1 cellular context compared by ENCODE assay signal in the genomic region with DNA sequence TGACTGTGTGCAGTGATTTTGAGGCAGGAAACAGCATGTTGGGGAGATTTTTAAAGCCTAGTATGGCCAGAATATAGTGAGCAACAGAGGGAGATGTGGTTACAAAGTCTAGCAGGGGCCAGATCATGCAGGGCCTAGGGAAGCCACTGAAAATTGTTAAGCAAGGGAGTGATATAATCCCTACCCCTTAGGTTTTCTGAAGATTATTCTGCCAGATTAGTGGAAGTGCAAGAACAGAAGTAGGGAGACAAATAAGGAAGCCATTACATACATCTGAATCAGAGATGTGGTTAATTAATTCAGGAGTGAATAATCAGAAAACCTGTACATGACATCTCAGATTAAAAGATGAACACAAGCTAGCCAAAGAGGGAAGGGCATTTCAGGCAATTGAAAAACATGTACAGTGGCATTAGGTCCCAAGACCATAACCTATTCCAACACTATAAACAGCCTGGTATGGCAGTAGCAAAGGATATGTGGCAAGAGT.
TF ChIP-seq lines count a peak whose summit lies in the region.

No MANE protein-coding gene starts in this region.

TF ChIP-seq in SK-N-SH, 30 proteins besides CTCF, POLR2A, EP300 and RAD21 (continued from another document):
- no peak for TF ChIP-seq TEAD4 (IDR thresholded peaks at IDR 0.05; ENCODE audit: borderline replicate concordance, insufficient read depth)
- TF ChIP-seq, protein P1, sequence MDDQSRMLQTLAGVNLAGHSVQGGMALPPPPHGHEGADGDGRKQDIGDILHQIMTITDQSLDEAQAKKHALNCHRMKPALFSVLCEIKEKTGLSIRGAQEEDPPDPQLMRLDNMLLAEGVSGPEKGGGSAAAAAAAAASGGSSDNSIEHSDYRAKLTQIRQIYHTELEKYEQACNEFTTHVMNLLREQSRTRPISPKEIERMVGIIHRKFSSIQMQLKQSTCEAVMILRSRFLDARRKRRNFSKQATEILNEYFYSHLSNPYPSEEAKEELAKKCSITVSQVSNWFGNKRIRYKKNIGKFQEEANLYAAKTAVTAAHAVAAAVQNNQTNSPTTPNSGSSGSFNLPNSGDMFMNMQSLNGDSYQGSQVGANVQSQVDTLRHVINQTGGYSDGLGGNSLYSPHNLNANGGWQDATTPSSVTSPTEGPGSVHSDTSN (IDR thresholded peaks at IDR 0.05), result no peak
- TF ChIP-seq EZH2phosphoT487 (IDR thresholded peaks at IDR 0.05; ENCODE audit: borderline replicate concordance, low read depth), result no peak
- TF ChIP-seq ZBTB33 (IDR thresholded peaks at IDR 0.05; ENCODE audit: borderline replicate concordance, low read depth), result no peak
